ENCODE assay signal across 23 cellular contexts in the genomic region with DNA sequence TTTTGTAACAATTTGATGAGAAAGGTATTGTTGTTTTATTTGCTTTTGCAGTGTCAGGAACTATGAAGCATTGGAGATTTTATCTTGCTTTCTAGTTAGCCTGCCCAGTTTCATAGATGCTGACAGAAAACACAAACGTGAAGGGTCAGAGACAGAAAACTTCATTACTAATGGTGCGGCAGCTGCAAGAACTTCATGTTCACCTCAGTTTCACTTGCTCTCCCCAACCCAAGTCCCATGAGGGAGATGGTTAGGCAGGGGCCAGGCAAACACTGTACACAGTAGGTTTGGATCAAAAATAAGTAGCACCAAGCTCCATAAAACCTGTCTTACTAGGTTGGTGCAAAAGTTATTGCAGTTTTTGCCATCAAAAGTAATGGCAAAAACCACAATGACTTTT.
DNase-seq lines count a peak whose midpoint lies in the region; ATAC-seq, FAIRE-seq and TF ChIP-seq lines count a peak whose summit lies in the region.
"Had no signal": no experiment of that assay in that cellular context is flagged by ENCODE, and none has a peak within 500 bp of the region (broad histone marks: within the 10 kb centered on the region; RNA-seq: fewer than 3 reads in every experiment).

No MANE protein-coding gene starts in this region.

- no peak for ATAC-seq in PC-3
- no peak for ATAC-seq in K562
- ATAC-seq: A549; CD8-positive, alpha-beta T cell; GM12878 had no signal

- POLR2A ChIA-PET in HEK293T (lab: Yijun Ruan, JAX), result no interaction called here
- POLR2A ChIA-PET in PC-3 (lab: Charles Lee; ENCODE audit: unreplicated experiment), result no interaction called here
- POLR2A ChIA-PET in K562 (lab: Yijun Ruan, JAX), result no interaction called here
- POLR2A ChIA-PET in SK-N-SH (lab: Yijun Ruan, JAX), result no interaction called here

- no peak overlapping the region for H2AFZ ChIP-seq in PC-3 (ENCODE audit: low read length)
- no peak overlapping the region for H2AFZ ChIP-seq in K562 (ENCODE audit: low read depth, low read length)
- H2AFZ ChIP-seq in SK-N-SH (ENCODE audit: low read depth), result no peak overlapping the region

- H3K27ac ChIP-seq in PC-3 (ENCODE audit: low read length) (no peak overlapping the region), K562 (ENCODE audit: extremely low read depth, low read depth, low read length) (no peak overlapping the region), SK-N-SH (ENCODE audit: low read depth in 2 of 2, low read length in 1 of 2) (no peak overlapping the region)
- H3K27ac ChIP-seq: 22Rv1, A549, C4-2B had no signal

- TF ChIP-seq RAD21 in K562 (CRISPR knock-in tag; conservative IDR thresholded peaks at IDR 0.05 in 1 of 2, IDR thresholded peaks at IDR 0.05 in 1 of 2) (no peak), SK-N-SH (IDR thresholded peaks at IDR 0.05; ENCODE audit: low read length) (no peak)

- H3K4me2 ChIP-seq in PC-3 (ENCODE audit: low read length) (no peak overlapping the region), K562 (ENCODE audit: insufficient read depth, low read length) (no peak overlapping the region), SK-N-SH (no peak overlapping the region)
- H3K4me2 ChIP-seq: A549 had no signal

- CTCF ChIA-PET in HEK293T (lab: Yijun Ruan, JAX) (no interaction called here), PC-3 (lab: Charles Lee) (no interaction called here), K562 (lab: Yijun Ruan, JAX; ENCODE audit: low intra/inter-chr PET ratio) (no interaction called here), SK-N-SH (lab: Yijun Ruan, JAX) (no interaction called here)

- H3K4me3 ChIP-seq in PC-3 (ENCODE audit: low read length) (no peak overlapping the region), K562 (no peak overlapping the region), SK-N-SH (ENCODE audit: low read depth in 2 of 2, low read length in 1 of 2) (no peak overlapping the region)
- H3K4me3 ChIP-seq: A549; BLaER1 treated with 17β-estradiol and CSF1 and Interleukin-3, amounts not matched to agents 10 nM and 100 nM; GM12878 had no signal

- no peaks in the 10 kb centered on the region for H3K9me3 ChIP-seq in PC-3 (ENCODE audit: low read length)
- H3K9me3 ChIP-seq in K562 (replicated peaks; ENCODE audit: control insufficient read depth, insufficient read depth, low read depth, low read length), result peaks cover 4% of the 10 kb centered on the region; the same call in 1 of the 2 replicates
- H3K9me3 ChIP-seq in SK-N-SH, result no peaks in the 10 kb centered on the region
- H3K9me3 ChIP-seq: A549; BLaER1 treated with 17β-estradiol and CSF1 and Interleukin-3, amounts not matched to agents 10 nM and 100 nM; Caco-2 had no signal

- no peak for TF ChIP-seq EP300 in K562 (IDR thresholded peaks at IDR 0.05; ENCODE audit: low read length)
- TF ChIP-seq EP300 in SK-N-SH (IDR thresholded peaks at IDR 0.05; ENCODE audit: borderline replicate concordance in 1 of 2, low read depth in 1 of 2, low read length in 1 of 2), result no peak

- FAIRE-seq in K562 (lab: Jason Lieb, UNC), result no peak
- FAIRE-seq: A549, D721Med, GM12878, GM12892, GM18507 had no signal

- TF ChIP-seq CTCF in PC-3 (conservative IDR thresholded peaks at IDR 0.05; ENCODE audit: low read depth, low read length), result no peak
- no peak for TF ChIP-seq CTCF in K562 (IDR thresholded peaks at IDR 0.05 in 2 of 3, conservative IDR thresholded peaks at IDR 0.05 in 1 of 3; ENCODE audit: insufficient read depth in 2 of 3, low read depth in 1 of 3, low read length in 3 of 3)
- no peak for TF ChIP-seq CTCF in SK-N-SH (IDR thresholded peaks at IDR 0.05)

- H3K9ac ChIP-seq in PC-3 (ENCODE audit: low read length) (no peak overlapping the region), K562 (ENCODE audit: insufficient read depth in 1 of 2, low read depth in 2 of 2, low read length in 2 of 2) (no peak overlapping the region), SK-N-SH (no peak overlapping the region)
- H3K9ac ChIP-seq: BLaER1 treated with 17β-estradiol and CSF1 and Interleukin-3, amounts not matched to agents 10 nM and 100 nM had no signal

- H3K79me2 ChIP-seq in PC-3 (ENCODE audit: low read length) (no peaks in the 10 kb centered on the region), K562 (ENCODE audit: control insufficient read depth, insufficient read depth, low read length) (no peaks in the 10 kb centered on the region), SK-N-SH (ENCODE audit: insufficient read depth) (no peaks in the 10 kb centered on the region)

- no TSS peak for BruUV-seq in PC-3 (replicated peaks; lab: Mats Ljungman, UMichigan)
- no TSS peak for BruUV-seq in K562 (replicated peaks; lab: Mats Ljungman, UMichigan)

- WGBS in K562 (ENCODE audit: insufficient coverage, low coverage, missing lambda C conversion rate), result 9% methylated on average over 2 of the region's 2 CpGs
- WGBS in SK-N-SH (ENCODE audit: low lambda C conversion rate), result 75% methylated on average over 2 of the region's 2 CpGs

- no peak for TF ChIP-seq POLR2A in K562 (conservative IDR thresholded peaks at IDR 0.05)

- no peaks in the 10 kb centered on the region for H3K36me3 ChIP-seq in PC-3 (ENCODE audit: low read depth, low read length)
- no peaks in the 10 kb centered on the region for H3K36me3 ChIP-seq in K562 (ENCODE audit: control insufficient read depth, insufficient read depth, low read length)
- H3K36me3 ChIP-seq in SK-N-SH (replicated peaks in 1 of 2; ENCODE audit: control insufficient read depth in 1 of 2, insufficient read depth in 2 of 2, low read length in 1 of 2), result no peaks in the 10 kb centered on the region
- H3K36me3 ChIP-seq: BLaER1 treated with 17β-estradiol and CSF1 and Interleukin-3, amounts not matched to agents 10 nM and 100 nM had no signal

- in situ Hi-C loops in K562 (cut with MboI), result no loop called here

- intact Hi-C loops in PC-3 (cut with micrococcal nuclease), result no loop called here
- intact Hi-C loops in K562 (cut with micrococcal nuclease), result no loop called here

- H4K20me1 ChIP-seq in PC-3 (ENCODE audit: low read length) (no peaks in the 10 kb centered on the region), K562 (replicated peaks; ENCODE audit: control insufficient read depth, insufficient read depth, low read length) (no peaks in the 10 kb centered on the region), SK-N-SH (ENCODE audit: insufficient read depth) (no peaks in the 10 kb centered on the region)
- H4K20me1 ChIP-seq: BLaER1 treated with 17β-estradiol and CSF1 and Interleukin-3, amounts not matched to agents 10 nM and 100 nM had no signal

- H3K9me1 ChIP-seq in K562 (ENCODE audit: control insufficient read depth, insufficient read depth, low read length), result no peaks in the 10 kb centered on the region

- H3K27me3 ChIP-seq in PC-3 (ENCODE audit: low read length) (no peaks in the 10 kb centered on the region), K562 (ENCODE audit: control insufficient read depth in 2 of 2, insufficient read depth in 2 of 2, low read length in 2 of 2) (no peaks in the 10 kb centered on the region), SK-N-SH (ENCODE audit: insufficient read depth) (no peaks in the 10 kb centered on the region)
- H3K27me3 ChIP-seq: BLaER1 treated with 17β-estradiol and CSF1 and Interleukin-3, amounts not matched to agents 10 nM and 100 nM had no signal

- no peak for DNase-seq in HEK293T (ENCODE audit: extremely low spot score)
- peak; percentile 23 for DNase-seq in PC-3
- DNase-seq in K562 (ENCODE audit: extremely low read depth in 1 of 4, low spot score in 3 of 4), result no peak
- no peak for DNase-seq in NCI-H1048 (lab: John Stamatoyannopoulos, UW)
- DNase-seq in SK-N-SH, result no peak
- DNase-seq: AML-193; Caco-2; Calu3; CD4-positive, alpha-beta T cell; CD8-positive, alpha-beta T cell; DMS53; DMS79; DND-41; EL; GDM1 had no signal

- H3K9me2 ChIP-seq in PC-3 (replicated peaks; ENCODE audit: low read length), result no peaks in the 10 kb centered on the region
- no peaks in the 10 kb centered on the region for H3K9me2 ChIP-seq in SK-N-SH

- no peaks in the 10 kb centered on the region for H3F3A ChIP-seq in PC-3 (ENCODE audit: low read length, unreplicated experiment)
- H3F3A ChIP-seq in SK-N-SH (replicated peaks; ENCODE audit: insufficient read depth), result no peaks in the 10 kb centered on the region

- peaks cover 4% of the 10 kb centered on the region; the same call in 1 of the 2 replicates for H3K4me1 ChIP-seq in PC-3 (ENCODE audit: insufficient read depth, low read length)
- H3K4me1 ChIP-seq in K562 (replicated peaks in 1 of 2; ENCODE audit: control insufficient read depth in 2 of 2, insufficient read depth in 2 of 2, low read length in 2 of 2), result no peaks in the 10 kb centered on the region
- peaks cover 0 to 8% of the 10 kb centered on the region in 2 experiments; a peak in 3 of 4 replicates for H3K4me1 ChIP-seq in SK-N-SH (ENCODE audit: control insufficient read depth in 1 of 2, insufficient read depth in 2 of 2, low read depth in 1 of 2, low read length in 1 of 2)
- H3K4me1 ChIP-seq: A549, Caco-2 had no signal

TF ChIP-seq in HEK293T, 16 proteins besides CTCF, POLR2A, EP300 and RAD21:
- TF ChIP-seq ELF4 (IDR thresholded peaks at IDR 0.05), result peak; percentile 67; the same call in 1 of the 2 replicates
- no peak for TF ChIP-seq TARDBP (IDR thresholded peaks at IDR 0.05)
- no peak for TF ChIP-seq CTBP1 (IDR thresholded peaks at IDR 0.05; ENCODE audit: borderline replicate concordance)
- TF ChIP-seq HDGF (IDR thresholded peaks at IDR 0.05; ENCODE audit: borderline replicate concordance), result no peak
- no peak for TF ChIP-seq NFRKB (IDR thresholded peaks at IDR 0.05)
- TF ChIP-seq LEF1 (IDR thresholded peaks at IDR 0.05; ENCODE audit: borderline replicate concordance), result no peak
- no peak for TF ChIP-seq SP1 (IDR thresholded peaks at IDR 0.05)
- no peak for TF ChIP-seq SUZ12 (IDR thresholded peaks at IDR 0.05)

TF ChIP-seq in K562, 482 proteins besides CTCF, POLR2A, EP300 and RAD21 (continues in another document):
- peak; percentile 23; the same call in 1 of the 2 replicates for TF ChIP-seq IRF2 (CRISPR knock-in tag; IDR thresholded peaks at IDR 0.05)
- no peak for TF ChIP-seq CBFB (CRISPR knock-in tag; IDR thresholded peaks at IDR 0.05)

TF ChIP-seq in SK-N-SH, 30 proteins besides CTCF, POLR2A, EP300 and RAD21 (continues in another document):
- TF ChIP-seq POLR2AphosphoS5 (IDR thresholded peaks at IDR 0.05; ENCODE audit: low read depth, low read length) (no peak), JUND (IDR thresholded peaks at IDR 0.05) (no peak), EZH2phosphoT487 (IDR thresholded peaks at IDR 0.05; ENCODE audit: borderline replicate concordance, low read depth) (no peak)
